Comparison of ENCODE assay signal across 8 cellular contexts in the genomic region with DNA sequence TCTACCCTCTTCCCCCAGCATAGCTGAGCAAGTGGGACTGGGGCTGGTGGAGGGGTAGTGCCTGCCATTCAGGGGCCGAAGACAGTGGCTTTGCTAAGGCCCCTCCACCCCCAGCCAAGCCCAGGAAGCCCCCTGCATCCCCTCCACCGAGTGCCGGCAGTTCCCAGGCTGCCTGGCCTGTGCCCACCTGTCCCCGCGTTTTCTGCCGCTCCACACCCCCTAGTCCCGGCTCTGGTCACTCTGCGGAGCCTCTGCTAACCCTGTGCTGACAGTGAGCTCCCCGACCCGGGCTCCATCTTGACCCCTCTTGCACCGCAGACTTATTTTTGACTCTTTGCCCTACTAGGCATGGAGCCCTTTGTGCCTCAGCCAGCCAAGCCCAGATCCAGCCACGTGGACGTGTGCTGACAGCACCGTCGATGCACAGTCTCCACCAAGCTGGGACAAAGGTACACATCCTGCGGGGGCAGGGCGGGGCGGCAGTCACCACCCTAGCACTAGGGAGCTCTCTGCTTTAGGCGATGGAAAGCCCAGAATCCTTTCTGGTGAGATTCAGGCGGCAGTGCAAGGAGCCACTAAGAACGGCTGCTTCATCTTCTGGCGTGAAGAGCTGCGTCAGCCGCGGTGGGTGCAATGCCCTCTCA.
DNase-seq lines count a peak whose midpoint lies in the region; ATAC-seq and TF ChIP-seq lines count a peak whose summit lies in the region.

No MANE protein-coding gene starts in this region.

- no peaks in the 10 kb centered on the region for H3K27me3 Mint-ChIP-seq in CD4-positive, alpha-beta memory T cell
- no peaks in the 10 kb centered on the region for H3K27me3 Mint-ChIP-seq in osteocyte (ENCODE audit: unreplicated experiment)

- H3K27ac ChIP-seq in CD4-positive, alpha-beta memory T cell (ENCODE audit: low read depth, low read length) = peak overlapping the region; percentile 28
- H3K27ac ChIP-seq in RWPE2 (ENCODE audit: poor library complexity, severe bottlenecking) (peak overlapping the region; percentile 39), gastroesophageal sphincter (peak overlapping the region in 3 of 4 donors; percentile 78 to 83 (median 80))

- TF ChIP-seq POLR2A in gastroesophageal sphincter (IDR thresholded peaks at IDR 0.05) = no peak

- CTCF ChIA-PET in CD4-positive, alpha-beta memory T cell (lab: Charles Lee; ENCODE audit: partially characterized antibody) = interaction anchor here (0.6 to 2.0 kb wide), 6 partner anchors 9 to 447 kb away, joined by 3 to 5 read pairs (median 3); no protein-coding TSS in a partner anchor

- H3K4me3 Mint-ChIP-seq in CD4-positive, alpha-beta memory T cell = peak overlapping the region; percentile 19 to 94 (median 90)
- no peak overlapping the region for H3K4me3 Mint-ChIP-seq in osteocyte (ENCODE audit: unreplicated experiment)

- peaks cover 12 to 32% (median 20%) of the 10 kb centered on the region in 4 donors for H3K4me1 Mint-ChIP-seq in CD4-positive, alpha-beta memory T cell
- peaks cover 25% of the 10 kb centered on the region for H3K4me1 Mint-ChIP-seq in osteocyte (ENCODE audit: unreplicated experiment)

- no peak for TF ChIP-seq EP300 in gastroesophageal sphincter (IDR thresholded peaks at IDR 0.05)

- H3K36me3 ChIP-seq in CD4-positive, alpha-beta memory T cell (ENCODE audit: insufficient read depth, low read length) = no peaks in the 10 kb centered on the region
- no peaks in the 10 kb centered on the region for H3K36me3 ChIP-seq in RWPE2 (ENCODE audit: low read depth)
- no peaks in the 10 kb centered on the region for H3K36me3 ChIP-seq in gastroesophageal sphincter

- H3K27me3 ChIP-seq in CD4-positive, alpha-beta memory T cell (ENCODE audit: insufficient read depth, low read length) = no peaks in the 10 kb centered on the region
- H3K27me3 ChIP-seq in RWPE2 (ENCODE audit: insufficient read depth, poor library complexity, severe bottlenecking) = no peaks in the 10 kb centered on the region
- no peaks in the 10 kb centered on the region for H3K27me3 ChIP-seq in gastroesophageal sphincter

- H3K27ac Mint-ChIP-seq in CD4-positive, alpha-beta memory T cell = peak overlapping the region; percentile 29 to 93 (median 82)
- peak overlapping the region; percentile 85 for H3K27ac Mint-ChIP-seq in osteocyte (ENCODE audit: unreplicated experiment)

- TF ChIP-seq CTCF in RWPE2 (IDR thresholded peaks at IDR 0.05; ENCODE audit: poor library complexity, severe bottlenecking) (no peak), gastroesophageal sphincter (IDR thresholded peaks at IDR 0.05) (no peak), osteocyte (IDR thresholded peaks at IDR 0.05) (no peak)

- H3K9me3 Mint-ChIP-seq in CD4-positive, alpha-beta memory T cell = peaks cover 0 to 2% (median 0%) of the 10 kb centered on the region in 8 donors
- peaks cover 8% of the 10 kb centered on the region for H3K9me3 Mint-ChIP-seq in osteocyte (ENCODE audit: unreplicated experiment)

- no peak for DNase-seq in CD4-positive, alpha-beta memory T cell
- DNase-seq in RWPE2 (ENCODE audit: low spot score) = no peak
- DNase-seq in osteocyte (ENCODE audit: extremely low spot score, unreplicated experiment) = no peak
- DNase-seq in AG08395 (ENCODE audit: low spot score) = no peak
- no peak for DNase-seq in OCI-M1 (lab: John Stamatoyannopoulos, UW)
- DNase-seq in GM19238 (ENCODE audit: insufficient read length, low spot score) = no peak

- POLR2A ChIA-PET in CD4-positive, alpha-beta memory T cell (lab: Charles Lee; ENCODE audit: partially characterized antibody) = interaction anchor here (0.7 to 2.5 kb wide), 3 partner anchors 97 to 462 kb away, joined by 3 to 11 read pairs (median 4); partner anchors contain the start of genes CDKL5 and PHKA2

- H3K4me3 ChIP-seq in CD4-positive, alpha-beta memory T cell (ENCODE audit: low read length in 2 of 2) = peak overlapping the region in 1 of 2 donors; percentile 56
- H3K4me3 ChIP-seq in RWPE2 (ENCODE audit: severe bottlenecking) (no peak overlapping the region), gastroesophageal sphincter (peak overlapping the region in 1 of 2 donors; percentile 44)

- intact Hi-C loops in CD4-positive, alpha-beta memory T cell (cut with micrococcal nuclease) = loop anchor here (2.0 kb wide), 2 partner anchors 212 to 462 kb away; partner anchors contain the start of gene CDKL5

- WGBS in gastroesophageal sphincter (ENCODE audit: low coverage in 1 of 2), 2 donors = 35% methylated on average over 5 of the region's 25 CpGs; no CpG with 5 or more reads in 1 of the 2 donors

- H3K9me3 ChIP-seq in CD4-positive, alpha-beta memory T cell (ENCODE audit: control insufficient read depth in 1 of 2, low read length in 2 of 2) = no peaks in the 10 kb centered on the region
- H3K9me3 ChIP-seq in RWPE2 (ENCODE audit: severe bottlenecking) = no peaks in the 10 kb centered on the region
- H3K9me3 ChIP-seq in gastroesophageal sphincter = no peaks in the 10 kb centered on the region

- H3K4me1 ChIP-seq in CD4-positive, alpha-beta memory T cell (ENCODE audit: insufficient read depth, low read length) = peaks cover 14% of the 10 kb centered on the region
- H3K4me1 ChIP-seq in RWPE2 (ENCODE audit: insufficient read depth, poor library complexity, severe bottlenecking) (peaks cover 22% of the 10 kb centered on the region), gastroesophageal sphincter (peaks cover 0 to 25% (median 7%) of the 10 kb centered on the region in 3 donors)

- ATAC-seq in RWPE2 (ENCODE audit: low read depth) = no peak
- no peak for ATAC-seq in gastroesophageal sphincter
- ATAC-seq in GM21390 (IDR thresholded peaks at IDR 0.05; ENCODE audit: unreplicated experiment) = no peak

- H3K36me3 Mint-ChIP-seq in CD4-positive, alpha-beta memory T cell = no peaks in the 10 kb centered on the region
- no peaks in the 10 kb centered on the region for H3K36me3 Mint-ChIP-seq in osteocyte (ENCODE audit: unreplicated experiment)

Comparison
In these comparisons a context has a peak if more than half of its experiments do, and no peak if none do; other contexts are left out.
1. H3K27ac ChIP-seq: peak in every context shown above with its lines; median percentile 80 in gastroesophageal sphincter; 39 in RWPE2; 28 in CD4-positive, alpha-beta memory T cell.